In the genomic region with DNA sequence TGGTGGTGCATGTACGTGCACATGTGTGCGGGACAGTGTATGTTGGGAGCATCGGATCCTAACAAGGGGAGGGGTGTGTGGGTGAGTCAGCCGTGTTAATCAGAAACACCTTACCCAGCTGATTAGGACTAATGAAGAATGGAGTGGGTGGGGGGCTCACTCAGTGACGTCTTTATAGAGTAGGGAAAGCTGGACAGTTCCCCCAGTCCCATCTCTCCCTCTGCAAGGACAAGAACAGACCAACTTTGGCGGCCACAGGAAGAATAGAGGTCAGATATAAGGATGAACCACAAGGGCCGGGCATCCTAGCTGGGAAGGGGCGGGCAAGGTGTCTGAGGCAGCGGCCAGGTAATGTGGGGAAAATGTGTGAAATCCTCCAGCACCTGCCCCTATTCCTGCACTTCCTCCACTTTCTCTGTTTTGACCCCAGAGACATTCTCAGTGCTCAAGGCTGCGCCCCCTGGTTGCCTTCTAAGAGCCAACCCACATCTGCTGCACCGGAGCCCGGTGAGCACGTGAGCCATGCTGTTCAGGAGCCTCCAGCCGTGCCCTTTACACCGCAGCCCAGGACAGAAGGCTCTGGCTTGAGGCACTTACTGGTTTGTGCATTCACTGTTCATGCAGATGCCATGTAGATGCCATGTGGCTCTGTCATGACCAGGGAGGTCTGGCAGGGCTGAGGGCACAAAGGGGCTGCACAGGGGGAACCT, we compare ENCODE assay signal across 1 cellular context.
TF ChIP-seq lines count a peak whose summit lies in the region.

No MANE protein-coding gene starts in this region.

TF ChIP-seq in GM12878, 131 proteins besides CTCF, POLR2A, EP300 and RAD21:
- TF ChIP-seq PBX3 (IDR thresholded peaks at IDR 0.05; ENCODE audit: insufficient replicate concordance, low read depth, low read length): no peak
- no peak for TF ChIP-seq MTA2 (IDR thresholded peaks at IDR 0.05; ENCODE audit: low read depth)
- 0 out of 2 replicates have a peak, but pooled peaks have one; percentile 21 for TF ChIP-seq ZNF207 (IDR thresholded peaks at IDR 0.05; ENCODE audit: borderline replicate concordance)
- peak; percentile 34; the same call in 1 of the 2 replicates for TF ChIP-seq RAD51 (IDR thresholded peaks at IDR 0.05)
- peak; percentile 92 to 96 for TF ChIP-seq BHLHE40 (IDR thresholded peaks at IDR 0.05; ENCODE audit: borderline replicate concordance in 1 of 2, low read depth in 2 of 2, low read length in 1 of 2)
- no peak for TF ChIP-seq ELK1 (IDR thresholded peaks at IDR 0.05; ENCODE audit: low read depth, low read length)
- no peak for TF ChIP-seq STAT3 (IDR thresholded peaks at IDR 0.05; ENCODE audit: low read depth, low read length)
- TF ChIP-seq SIX5 (IDR thresholded peaks at IDR 0.05; ENCODE audit: low read depth, low read length, severe bottlenecking): no peak
- no peak for TF ChIP-seq CHD4 (IDR thresholded peaks at IDR 0.05)
- no peak for TF ChIP-seq WRNIP1 (IDR thresholded peaks at IDR 0.05; ENCODE audit: borderline replicate concordance, low read depth, low read length)
- TF ChIP-seq NFYA (IDR thresholded peaks at IDR 0.05; ENCODE audit: borderline replicate concordance, low read depth, low read length): no peak
- TF ChIP-seq KAT2A (conservative IDR thresholded peaks at IDR 0.05; ENCODE audit: control insufficient read depth, low read depth, low read length): no peak
- no peak for TF ChIP-seq SREBF1 (IDR thresholded peaks at IDR 0.05; ENCODE audit: low read length)
- TF ChIP-seq RUNX3 (IDR thresholded peaks at IDR 0.05; ENCODE audit: low read length): no peak
- TF ChIP-seq PML (IDR thresholded peaks at IDR 0.05; ENCODE audit: low read length): no peak
- TF ChIP-seq, protein P1, sequence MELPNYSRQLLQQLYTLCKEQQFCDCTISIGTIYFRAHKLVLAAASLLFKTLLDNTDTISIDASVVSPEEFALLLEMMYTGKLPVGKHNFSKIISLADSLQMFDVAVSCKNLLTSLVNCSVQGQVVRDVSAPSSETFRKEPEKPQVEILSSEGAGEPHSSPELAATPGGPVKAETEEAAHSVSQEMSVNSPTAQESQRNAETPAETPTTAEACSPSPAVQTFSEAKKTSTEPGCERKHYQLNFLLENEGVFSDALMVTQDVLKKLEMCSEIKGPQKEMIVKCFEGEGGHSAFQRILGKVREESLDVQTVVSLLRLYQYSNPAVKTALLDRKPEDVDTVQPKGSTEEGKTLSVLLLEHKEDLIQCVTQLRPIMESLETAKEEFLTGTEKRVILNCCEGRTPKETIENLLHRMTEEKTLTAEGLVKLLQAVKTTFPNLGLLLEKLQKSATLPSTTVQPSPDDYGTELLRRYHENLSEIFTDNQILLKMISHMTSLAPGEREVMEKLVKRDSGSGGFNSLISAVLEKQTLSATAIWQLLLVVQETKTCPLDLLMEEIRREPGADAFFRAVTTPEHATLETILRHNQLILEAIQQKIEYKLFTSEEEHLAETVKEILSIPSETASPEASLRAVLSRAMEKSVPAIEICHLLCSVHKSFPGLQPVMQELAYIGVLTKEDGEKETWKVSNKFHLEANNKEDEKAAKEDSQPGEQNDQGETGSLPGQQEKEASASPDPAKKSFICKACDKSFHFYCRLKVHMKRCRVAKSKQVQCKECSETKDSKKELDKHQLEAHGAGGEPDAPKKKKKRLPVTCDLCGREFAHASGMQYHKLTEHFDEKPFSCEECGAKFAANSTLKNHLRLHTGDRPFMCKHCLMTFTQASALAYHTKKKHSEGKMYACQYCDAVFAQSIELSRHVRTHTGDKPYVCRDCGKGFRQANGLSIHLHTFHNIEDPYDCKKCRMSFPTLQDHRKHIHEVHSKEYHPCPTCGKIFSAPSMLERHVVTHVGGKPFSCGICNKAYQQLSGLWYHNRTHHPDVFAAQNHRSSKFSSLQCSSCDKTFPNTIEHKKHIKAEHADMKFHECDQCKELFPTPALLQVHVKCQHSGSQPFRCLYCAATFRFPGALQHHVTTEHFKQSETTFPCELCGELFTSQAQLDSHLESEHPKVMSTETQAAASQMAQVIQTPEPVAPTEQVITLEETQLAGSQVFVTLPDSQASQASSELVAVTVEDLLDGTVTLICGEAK (IDR thresholded peaks at IDR 0.05; ENCODE audit: borderline replicate concordance): no peak
- no peak for TF ChIP-seq ZNF622 (IDR thresholded peaks at IDR 0.05)
- no peak for TF ChIP-seq HDAC6 (IDR thresholded peaks at IDR 0.05; ENCODE audit: unreplicated experiment)
- TF ChIP-seq FOXK2 (IDR thresholded peaks at IDR 0.05): no peak
- 0 out of 2 replicates have a peak, but pooled peaks have one; percentile 4 for TF ChIP-seq SPI1 (IDR thresholded peaks at IDR 0.05; ENCODE audit: borderline replicate concordance, insufficient read depth, low read depth, low read length)
- no peak for TF ChIP-seq CREM (IDR thresholded peaks at IDR 0.05; ENCODE audit: low read depth)
- no peak for TF ChIP-seq EED (IDR thresholded peaks at IDR 0.05; ENCODE audit: low read depth)
- no peak for TF ChIP-seq ATF7 (IDR thresholded peaks at IDR 0.05; ENCODE audit: low read depth)
- no peak for TF ChIP-seq RFX5 (IDR thresholded peaks at IDR 0.05; ENCODE audit: low read depth, low read length)
- TF ChIP-seq IKZF1 (conservative IDR thresholded peaks at IDR 0.05): no peak
- TF ChIP-seq ZBTB11 (CRISPR knock-in tag; IDR thresholded peaks at IDR 0.05): no peak
- no peak for TF ChIP-seq CEBPB (IDR thresholded peaks at IDR 0.05; ENCODE audit: borderline replicate concordance in 1 of 2, low read depth in 2 of 2, low read length in 2 of 2)
- no peak for TF ChIP-seq YBX1 (IDR thresholded peaks at IDR 0.05)
- TF ChIP-seq RCOR1 (conservative IDR thresholded peaks at IDR 0.05; ENCODE audit: low read depth, low read length): no peak
- TF ChIP-seq SMC3 (IDR thresholded peaks at IDR 0.05; ENCODE audit: borderline replicate concordance, low read length): 0 out of 2 replicates have a peak, but pooled peaks have one; percentile 3
- no peak for TF ChIP-seq ZNF592 (IDR thresholded peaks at IDR 0.05)
- no peak for TF ChIP-seq ZNF274 (IDR thresholded peaks at IDR 0.05; ENCODE audit: insufficient read depth, insufficient read length)
- TF ChIP-seq PKNOX1 (IDR thresholded peaks at IDR 0.05): no peak
- no peak for TF ChIP-seq IKZF2 (IDR thresholded peaks at IDR 0.05)
- no peak for TF ChIP-seq CREB1 (IDR thresholded peaks at IDR 0.05; ENCODE audit: low read depth)
- TF ChIP-seq IRF4 (IDR thresholded peaks at IDR 0.05; ENCODE audit: low read depth, low read length): no peak
- TF ChIP-seq BCLAF1 (IDR thresholded peaks at IDR 0.05): no peak
